21 cellular contexts compared by ENCODE assay signal in the genomic region with DNA sequence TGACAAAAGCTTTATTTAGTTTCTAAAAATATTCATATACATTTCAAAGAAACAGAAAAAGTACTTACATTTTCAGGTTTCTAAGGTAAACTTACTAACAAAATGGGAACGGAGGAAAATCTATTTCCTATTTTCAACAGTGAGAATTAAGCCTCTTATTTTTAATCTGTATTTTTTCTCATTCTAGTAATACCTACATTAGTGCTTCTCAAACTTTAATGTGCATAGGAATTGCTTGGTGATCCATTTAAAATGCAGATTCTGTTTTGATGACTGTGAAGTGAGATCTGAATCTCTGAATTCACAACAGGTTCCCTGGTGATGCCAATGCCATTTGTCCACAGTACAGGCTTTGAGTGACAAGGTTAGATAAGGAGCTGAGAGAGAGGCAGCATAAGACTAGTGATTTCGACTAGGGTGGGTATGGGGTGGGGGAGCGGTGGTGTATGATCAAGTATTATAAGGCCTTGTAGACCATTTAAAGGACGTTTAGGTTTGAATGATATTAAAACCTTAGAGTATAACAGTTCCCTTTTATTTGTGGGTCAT.
"Had no signal": no experiment of that assay in that cellular context is flagged by ENCODE, and none has a peak within 500 bp of the region (broad histone marks: within the 10 kb centered on the region; RNA-seq: fewer than 3 reads in every experiment).

No MANE protein-coding gene starts in this region.

- H3K4me3 ChIP-seq: adrenal gland, breast epithelium, esophagus squamous epithelium, gastrocnemius medialis, lung, ovary, prostate gland, right atrium auricular region, upper lobe of right lung had no signal

- DNase-seq: activated B cell treated with CpG ODN at 0.5 μM for 24 hours; activated CD4-positive, alpha-beta T cell treated with anti-CD3 and anti-CD28 coated beads for 4 hours; activated CD4-positive, alpha-beta T cell treated with anti-CD3 and anti-CD28 coated beads, Interleukin-2, amount 50 U/mL, for 48 hours; activated CD8-positive, alpha-beta memory T cell treated with anti-CD3 and anti-CD28 coated beads, Interleukin-2, amount 50 U/mL, for 48 hours; activated naive CD4-positive, alpha-beta T cell; activated T-cell treated with anti-CD3 and anti-CD28 coated beads, Interleukin-2, amount 50 U/mL, for 4 hours; adrenal gland; effector memory CD4-positive, alpha-beta T cell; esophagus squamous epithelium; head of caudate nucleus; natural killer cell; ovary; stimulated activated CD4-positive, alpha-beta T cell treated with anti-CD3 and anti-CD28 coated beads, Interleukin-4, amount 100 ng/mL, for 4 hours; stimulated activated naive CD8-positive, alpha-beta T cell treated with anti-CD3 and anti-CD28 coated beads, Interleukin-15, Interleukin-2, amounts not matched to agents 100 U/mL and 50 U/mL, for 24 hours; T1000 had no signal

- H3K9me3 ChIP-seq: adrenal gland, esophagus squamous epithelium, gastrocnemius medialis, ovary, prostate gland, right atrium auricular region, upper lobe of right lung had no signal

- ATAC-seq: activated T-cell treated with anti-CD3 and anti-CD28 coated beads, Interleukin-2, amount 50 U/mL, for 4 hours; natural killer cell; stimulated activated naive CD8-positive, alpha-beta T cell treated with anti-CD3 and anti-CD28 coated beads, Interleukin-15, Interleukin-2, amounts not matched to agents 100 U/mL and 50 U/mL, for 24 hours had no signal

- H3K36me3 ChIP-seq: adrenal gland, breast epithelium, esophagus squamous epithelium, gastrocnemius medialis, ovary, prostate gland, right atrium auricular region, upper lobe of right lung had no signal

- H3K4me1 ChIP-seq: adrenal gland, breast epithelium, esophagus squamous epithelium, gastrocnemius medialis, prostate gland, right atrium auricular region, upper lobe of right lung had no signal

- H3K27me3 ChIP-seq: adrenal gland, breast epithelium, esophagus squamous epithelium, gastrocnemius medialis, ovary, right atrium auricular region, upper lobe of right lung had no signal

- H3K27ac ChIP-seq: adrenal gland, breast epithelium, esophagus squamous epithelium, ovary, prostate gland, right atrium auricular region, upper lobe of right lung had no signal
